Comparison of ENCODE assay signal across 1 cellular context in genomic region chr11:120284272-120284671, GRCh38.
TF ChIP-seq lines count a peak whose summit lies in the region.

No MANE protein-coding gene starts in this region.

TF ChIP-seq in HepG2, 621 proteins besides CTCF, POLR2A, EP300 and RAD21 (continued from another document):
- TF ChIP-seq FOXA3 (CRISPR knock-in tag; IDR thresholded peaks at IDR 0.05) (peak; percentile 70; the same call in 1 of the 2 replicates), ZNF124 (CRISPR knock-in tag; IDR thresholded peaks at IDR 0.05) (no peak), CEBPG (CRISPR knock-in tag; IDR thresholded peaks at IDR 0.05) (peak; percentile 67)
